10 cellular contexts compared by ENCODE assay signal in the genomic region with DNA sequence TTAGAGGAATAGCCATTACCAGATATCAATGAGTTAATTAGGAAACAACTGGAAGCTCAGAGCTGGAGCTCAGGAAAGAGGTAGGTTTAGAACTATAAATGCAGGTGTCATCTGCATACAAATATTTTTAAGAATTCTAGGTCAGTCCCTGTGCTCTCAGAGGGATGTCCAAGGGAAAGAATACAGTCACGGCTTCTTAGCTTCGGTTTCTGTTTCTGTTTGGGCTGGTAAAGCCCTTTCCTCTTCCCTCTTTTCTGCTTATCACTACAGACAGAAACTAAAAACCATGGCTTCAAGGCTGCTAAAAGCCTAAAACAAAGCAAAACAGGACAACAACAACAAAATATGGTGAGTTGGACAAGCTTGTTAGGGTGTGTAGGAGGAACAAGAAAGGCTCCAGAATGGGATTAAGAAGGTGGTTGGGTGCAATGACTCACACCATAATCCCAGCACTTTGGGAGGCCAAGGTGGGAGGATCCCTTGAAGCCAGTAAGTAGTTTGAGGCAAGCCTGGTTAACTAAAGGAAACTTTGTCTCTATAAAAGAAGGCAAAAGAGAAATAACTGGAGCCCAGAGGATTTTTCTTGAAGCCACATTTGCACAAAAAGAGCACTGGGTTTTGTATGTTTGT.
DNase-seq lines count a peak whose midpoint lies in the region; ATAC-seq and TF ChIP-seq lines count a peak whose summit lies in the region.
"Had no signal": no experiment of that assay in that cellular context is flagged by ENCODE, and none has a peak within 500 bp of the region (broad histone marks: within the 10 kb centered on the region; RNA-seq: fewer than 3 reads in every experiment).

No MANE protein-coding gene starts in this region.

- H3K27ac Mint-ChIP-seq in activated T-cell treated with anti-CD3 and anti-CD28 coated beads, Interleukin-2, amount 50 U/mL, for 72 hours: peak overlapping the region; percentile 4

- H3F3A ChIP-seq in smooth muscle cell (ENCODE audit: low read depth): peaks cover 8% of the 10 kb centered on the region

- H3K4me3 ChIP-seq in NB4 (ENCODE audit: low read depth, low read length) (no peak overlapping the region), smooth muscle cell (no peak overlapping the region), psoas muscle (no peak overlapping the region)

- no peaks in the 10 kb centered on the region for H3K79me2 ChIP-seq in smooth muscle cell (ENCODE audit: low read depth)

- no peak overlapping the region for H2AFZ ChIP-seq in smooth muscle cell (ENCODE audit: low read depth)

- intact Hi-C loops in psoas muscle (cut with DNase I): no loop called here

- H4K20me1 ChIP-seq in smooth muscle cell (ENCODE audit: low read depth): no peaks in the 10 kb centered on the region

- DNase-seq in activated T-cell treated with anti-CD3 and anti-CD28 coated beads, Interleukin-2, amount 50 U/mL, for 72 hours: no peak
- no peak for DNase-seq in activated T-cell treated with anti-CD3 and anti-CD28 coated beads, Interleukin-2, amount 50 U/mL, for 1 hour
- peak; percentile 6 for DNase-seq in NB4 (ENCODE audit: low read depth)
- no peak for DNase-seq in smooth muscle cell (lab: John Stamatoyannopoulos, UW; ENCODE audit: unreplicated experiment)
- no peak for DNase-seq in GM13976 (ENCODE audit: low spot score)
- no peak for DNase-seq in psoas muscle
- DNase-seq in activated CD8-positive, alpha-beta memory T cell treated with anti-CD3 and anti-CD28 coated beads for 24 hours: no peak

- H3K27me3 Mint-ChIP-seq in activated T-cell treated with anti-CD3 and anti-CD28 coated beads, Interleukin-2, amount 50 U/mL, for 72 hours (ENCODE audit: low read depth): no peaks in the 10 kb centered on the region

- H3K9ac ChIP-seq in smooth muscle cell (ENCODE audit: low read depth): no peak overlapping the region

- no peaks in the 10 kb centered on the region for H3K36me3 ChIP-seq in smooth muscle cell (ENCODE audit: low read depth)
- H3K36me3 ChIP-seq in psoas muscle (ENCODE audit: insufficient read depth in 1 of 2, low read depth in 1 of 2): no peaks in the 10 kb centered on the region

- TF ChIP-seq POLR2A in NB4 (IDR thresholded peaks at IDR 0.05; ENCODE audit: extremely low read depth, insufficient read length): no peak

- H3K27me3 ChIP-seq in smooth muscle cell (ENCODE audit: low read depth): no peaks in the 10 kb centered on the region
- no peaks in the 10 kb centered on the region for H3K27me3 ChIP-seq in psoas muscle (ENCODE audit: insufficient read depth in 3 of 3, low read length in 2 of 3)

- H3K4me2 ChIP-seq in smooth muscle cell: peak overlapping the region; percentile 18

- peak overlapping the region; percentile 6 for H3K27ac ChIP-seq in smooth muscle cell (ENCODE audit: low read depth)
- H3K27ac ChIP-seq in psoas muscle: no peak overlapping the region
- H3K27ac ChIP-seq: epithelial cell of prostate had no signal

- TF ChIP-seq CTCF in NB4 (IDR thresholded peaks at IDR 0.05; ENCODE audit: low read depth, low read length): no peak
- TF ChIP-seq CTCF in smooth muscle cell (IDR thresholded peaks at IDR 0.05; ENCODE audit: borderline replicate concordance, insufficient read depth, poor library complexity, severe bottlenecking): no peak
- no peak for TF ChIP-seq CTCF in GM13976 (IDR thresholded peaks at IDR 0.05; ENCODE audit: borderline replicate concordance, control extremely low read depth, extremely low read depth, insufficient read depth, missing control alignments)
- no peak for TF ChIP-seq CTCF in psoas muscle (IDR thresholded peaks at IDR 0.05)

- H3K36me3 Mint-ChIP-seq in activated T-cell treated with anti-CD3 and anti-CD28 coated beads, Interleukin-2, amount 50 U/mL, for 72 hours (ENCODE audit: insufficient read depth in 2 of 2): no peaks in the 10 kb centered on the region

- 50% methylated on average over 2 of the region's 2 CpGs for WGBS in smooth muscle cell (ENCODE audit: low lambda C conversion rate)
- 52 to 58% (median 56%) methylated on average over 2 of the region's 2 CpGs for WGBS in psoas muscle, 3 donors

- H3K9me3 ChIP-seq in smooth muscle cell (replicated peaks; ENCODE audit: low read depth): no peaks in the 10 kb centered on the region
- H3K9me3 ChIP-seq in psoas muscle: no peaks in the 10 kb centered on the region

- peak in 1 of 2 donors; percentile 26 for ATAC-seq in activated T-cell treated with anti-CD3 and anti-CD28 coated beads, Interleukin-2, amount 50 U/mL, for 72 hours (replicated peaks in 1 of 2)
- ATAC-seq in HG02852 (IDR thresholded peaks at IDR 0.05; ENCODE audit: unreplicated experiment) (peak; percentile 94), psoas muscle (no peak)
- ATAC-seq: sciatic nerve had no signal

- H3K4me3 Mint-ChIP-seq in activated T-cell treated with anti-CD3 and anti-CD28 coated beads, Interleukin-2, amount 50 U/mL, for 72 hours: peak overlapping the region in 1 of 2 donors; percentile 67

- H3K4me1 Mint-ChIP-seq in activated T-cell treated with anti-CD3 and anti-CD28 coated beads, Interleukin-2, amount 50 U/mL, for 72 hours (ENCODE audit: low read depth): peaks cover 9% of the 10 kb centered on the region

- in situ Hi-C loops in GM13976 (cut with MboI; ENCODE audit: low sequenced_read_pairs, unreplicated experiment): no loop called here

- no peaks in the 10 kb centered on the region for H3K9me3 Mint-ChIP-seq in activated T-cell treated with anti-CD3 and anti-CD28 coated beads, Interleukin-2, amount 50 U/mL, for 72 hours

- H3K4me1 ChIP-seq in smooth muscle cell (ENCODE audit: low read depth) (peaks cover 8% of the 10 kb centered on the region), psoas muscle (no peaks in the 10 kb centered on the region)
